9 cellular contexts compared by ENCODE assay signal in genomic region chr9:94867842-94868312, GRCh38.
DNase-seq lines count a peak whose midpoint lies in the region; ATAC-seq, FAIRE-seq and TF ChIP-seq lines count a peak whose summit lies in the region.
"Had no signal": no experiment of that assay in that cellular context is flagged by ENCODE, and none has a peak within 500 bp of the region (broad histone marks: within the 10 kb centered on the region; RNA-seq: fewer than 3 reads in every experiment).

No MANE protein-coding gene starts in this region.

- H3K9me3 ChIP-seq in pancreas, result no peaks in the 10 kb centered on the region

- peak overlapping the region; percentile 54 to 92 (median 76) for H3K27ac ChIP-seq in pancreas

- WGBS in pancreas, 2 donors, result 31 to 35% methylated on average over 4 of the region's 4 CpGs

- FAIRE-seq in RCC 7860 (lab: Jason Lieb, UNC) (peak; percentile 97), pancreas (lab: Jason Lieb, UNC) (no peak)

- DNase-seq in COLO829 (ENCODE audit: low spot score) (peak; percentile 40), RCC 7860 (ENCODE audit: low spot score) (peak; percentile 97), epithelial cell of proximal tubule (ENCODE audit: low read depth) (peak; percentile 89), pancreas (no peak), DMS 273 (lab: John Stamatoyannopoulos, UW; ENCODE audit: unreplicated experiment) (no peak), NCI-H1417 treated with DMSO at 0.1 percent for 48 hours (lab: John Stamatoyannopoulos, UW) (no peak)
- DNase-seq in activated CD8-positive, alpha-beta memory T cell treated with anti-CD3 and anti-CD28 coated beads, Interleukin-2, amount 50 U/mL, for 4 hours, result no peak
- DNase-seq: Karpas-422 had no signal

- H3K4me1 ChIP-seq in pancreas, result peaks cover 20 to 27% (median 23%) of the 10 kb centered on the region in 3 donors

- H3K27me3 ChIP-seq in pancreas, result no peaks in the 10 kb centered on the region

- peak in 2 of 4 donors; percentile 50 to 51 for ATAC-seq in pancreas
- ATAC-seq in GM18517 (IDR thresholded peaks at IDR 0.05; ENCODE audit: unreplicated experiment), result no peak

- H3K36me3 ChIP-seq in pancreas, result no peaks in the 10 kb centered on the region

- TF ChIP-seq CTCF in epithelial cell of proximal tubule (conservative IDR thresholded peaks at IDR 0.05; ENCODE audit: low read depth, low read length) (no peak), pancreas (IDR thresholded peaks at IDR 0.05) (no peak)

- H3K4me3 ChIP-seq in epithelial cell of proximal tubule (ENCODE audit: low read depth, low read length) (no peak overlapping the region), pancreas (no peak overlapping the region)

- intact Hi-C loops in pancreas (cut with DNase I), result no loop called here

Comparison
In these comparisons a context has a peak if more than half of its experiments do, and no peak if none do; other contexts are left out.
1. DNase-seq: peak in COLO829 (single experiment), RCC 7860 (single experiment) and epithelial cell of proximal tubule (single experiment); none in pancreas (0 of 6), DMS 273 (single experiment), NCI-H1417 treated with DMSO at 0.1 percent for 48 hours (single experiment) and activated CD8-positive, alpha-beta memory T cell treated with anti-CD3 and anti-CD28 coated beads, Interleukin-2, amount 50 U/mL, for 4 hours (single experiment).